28 cellular contexts compared by ENCODE assay signal in genomic region chr1:203491664-203492485, GRCh38. TPM values are rescaled to one million over a fixed set of nuclear protein-coding genes. Genes with fewer than 3 reads are reported as not detected.
DNase-seq lines count a peak whose midpoint lies in the region; ATAC-seq, FAIRE-seq and TF ChIP-seq lines count a peak whose summit lies in the region.
"Had no signal": no experiment of that assay in that cellular context is flagged by ENCODE, and none has a peak within 500 bp of the region (broad histone marks: within the 10 kb centered on the region; RNA-seq: fewer than 3 reads in every experiment).

No MANE protein-coding gene starts in this region.

- H4K8ac ChIP-seq in H1 (ENCODE audit: extremely low read depth, insufficient read depth, low read length), result no peak overlapping the region

- peak overlapping the region; percentile 55; the same call in 1 of the 2 replicates for H2BK20ac ChIP-seq in H1 (ENCODE audit: low read length)

- H3K9me3 ChIP-seq in H1 (ENCODE audit: insufficient read depth in 2 of 2, low read depth in 1 of 2, low read length in 1 of 2), result no peaks in the 10 kb centered on the region
- H3K9me3 ChIP-seq in PC-9 (ENCODE audit: insufficient read depth, low read depth), result no peaks in the 10 kb centered on the region

- H3K27ac ChIP-seq in H1 (ENCODE audit: low read depth, low read length) (no peak overlapping the region), PC-9 (no peak overlapping the region)
- H3K27ac ChIP-seq: epithelial cell of prostate had no signal

- H3K56ac ChIP-seq in H1 (replicated peaks; ENCODE audit: insufficient read length, low read depth, low read length), result no peak overlapping the region

- H2AFZ ChIP-seq in H1 (ENCODE audit: low read length) (no peak overlapping the region), PC-9 (no peak overlapping the region)

- no peak for TF ChIP-seq RAD21 in H1 (IDR thresholded peaks at IDR 0.05 in 1 of 2, conservative IDR thresholded peaks at IDR 0.05 in 1 of 2; ENCODE audit: low read depth in 2 of 2, low read length in 2 of 2)

- TF ChIP-seq CTCF in H1 (IDR thresholded peaks at IDR 0.05; ENCODE audit: control extremely low read depth in 1 of 3, insufficient read depth in 1 of 3, low read depth in 1 of 3, low read length in 3 of 3) (no peak), PC-9 (conservative IDR thresholded peaks at IDR 0.05) (no peak)

- ATAC-seq in HG03439 (IDR thresholded peaks at IDR 0.05; ENCODE audit: unreplicated experiment), result no peak
- ATAC-seq in activated CD4-positive, alpha-beta T cell treated with anti-CD3 and anti-CD28 coated beads for 36 hours, result no peak
- ATAC-seq: natural killer cell, T-helper 17 cell had no signal

- H3K4me1 ChIP-seq in H1 (replicated peaks in 1 of 4; ENCODE audit: control insufficient read depth in 3 of 4, insufficient read depth in 4 of 4, low read length in 3 of 4) (peaks cover 0 to 19% (median 8%) of the 10 kb centered on the region in 4 experiments; a peak in 6 of 7 replicates), PC-9 (replicated peaks; ENCODE audit: insufficient read depth) (no peaks in the 10 kb centered on the region)

- H3K79me2 ChIP-seq in H1 (ENCODE audit: control insufficient read depth in 1 of 2, insufficient read depth in 2 of 2, low read length in 2 of 2) (no peaks in the 10 kb centered on the region), PC-9 (ENCODE audit: low read depth) (no peaks in the 10 kb centered on the region)

- H4K20me1 ChIP-seq in H1 (replicated peaks in 1 of 2; ENCODE audit: control insufficient read depth in 1 of 2, insufficient read depth in 2 of 2, low read length in 2 of 2) (no peaks in the 10 kb centered on the region), PC-9 (ENCODE audit: insufficient read depth) (no peaks in the 10 kb centered on the region)

- H2BK15ac ChIP-seq in H1 (ENCODE audit: low read length), result no peak overlapping the region

- H3K4me3 Mint-ChIP-seq in activated CD4-positive, alpha-beta T cell treated with anti-CD3 and anti-CD28 coated beads for 36 hours, result no peak overlapping the region
- H3K4me3 Mint-ChIP-seq: memory B cell, natural killer cell, T-helper 17 cell had no signal

- H3F3A ChIP-seq in PC-9 (ENCODE audit: insufficient read depth, low read depth), result no peaks in the 10 kb centered on the region

- no peak for FAIRE-seq in H1 (lab: Jason Lieb, UNC)
- FAIRE-seq: bronchial epithelial cell, kidney had no signal

- H3K4me3 ChIP-seq in H1 (ENCODE audit: extremely low read depth in 1 of 4, insufficient read depth in 2 of 4, low read depth in 3 of 4, low read length in 4 of 4) (no peak overlapping the region), PC-9 (no peak overlapping the region)

- WGBS in H1 (ENCODE audit: extremely low coverage in 1 of 2, insufficient coverage in 1 of 2, insufficient read length in 1 of 2, insufficient replicate concordance in 2 of 2, low coverage in 1 of 2, low lambda C conversion rate in 2 of 2, missing lambda C conversion rate in 1 of 2), 2 experiments, result 76% methylated on average over 14 of the region's 15 CpGs; no CpG with 5 or more reads in 1 of the 2 experiments

- H3K4ac ChIP-seq in H1 (replicated peaks; ENCODE audit: insufficient read length, low read depth, low read length), result no peak overlapping the region

- POLR2A ChIA-PET in H1 (lab: Charles Lee; ENCODE audit: partially characterized antibody), result no interaction called here
- POLR2A ChIA-PET in activated CD4-positive, alpha-beta T cell treated with anti-CD3 and anti-CD28 coated beads for 36 hours (lab: Charles Lee), result interaction anchor here (1.1 kb wide), 1 partner anchor 202 kb away, joined by 3 read pairs; no protein-coding TSS in a partner anchor
- POLR2A ChIA-PET in PC-9 (lab: Charles Lee; ENCODE audit: unreplicated experiment), result no interaction called here

- H3K23me2 ChIP-seq in H1 (ENCODE audit: low read depth, low read length), result no peaks in the 10 kb centered on the region

- no peaks in the 10 kb centered on the region for H3K27me3 Mint-ChIP-seq in activated CD4-positive, alpha-beta T cell treated with anti-CD3 and anti-CD28 coated beads for 36 hours

- H3K4me2 ChIP-seq in H1 (ENCODE audit: insufficient read depth in 1 of 2, low read depth in 2 of 2, low read length in 2 of 2) (no peak overlapping the region; a peak in 1 of 4 replicates), PC-9 (no peak overlapping the region)

- no TSS peak for BruUV-seq in PC-9 (replicated peaks; lab: Mats Ljungman, UMichigan)

- DNase-seq in NCI-H1092 (lab: John Stamatoyannopoulos, UW) (peak; percentile 74), NCI-H526 (lab: John Stamatoyannopoulos, UW) (peak; percentile 26 to 76), H1 (ENCODE audit: low read depth in 1 of 2, low spot score in 2 of 2) (no peak), posterior cingulate gyrus (peak in 6 of 10 donors; percentile 33 to 92 (median 68)), PC-9 (no peak), NCI-H345 treated with DMSO at 0.1 percent for 48 hours (lab: John Stamatoyannopoulos, UW; ENCODE audit: unreplicated experiment) (no peak)
- DNase-seq in activated CD4-positive, alpha-beta T cell treated with anti-CD3 and anti-CD28 coated beads for 36 hours, result no peak
- DNase-seq: activated CD4-positive, alpha-beta T cell treated with anti-CD3 and anti-CD28 coated beads, Interleukin-2, amount 50 U/mL, for 48 hours; activated gamma-delta T cell treated with Interleukin-2 at 50 U/mL for 16 hours; CD4-positive, CD25-positive, alpha-beta regulatory T cell; dermis blood vessel endothelial cell; DMS53; foreskin fibroblast; KBM-7; kidney; natural killer cell; NCI-H2081 treated with DMSO at 0.1 percent for 48 hours; NK-92 treated with Interleukin-12 subunit alpha and Interleukin-12 subunit beta, amount 100 ng/mL, for 24 hours; stimulated activated CD4-positive, alpha-beta T cell treated with anti-CD3 and anti-CD28 coated beads, Interleukin-2, amount 100 ng/mL, for 24 hours; stimulated activated naive CD4-positive, alpha-beta T cell treated with Interleukin-2 at 50 U/mL for 16 hours; T-helper 17 cell had no signal

- H3K9ac ChIP-seq in H1 (replicated peaks in 1 of 4; ENCODE audit: extremely low read depth in 1 of 4, low read depth in 3 of 4, low read length in 3 of 4), result no peak overlapping the region

- H3K23ac ChIP-seq in H1 (ENCODE audit: insufficient read length), result no peak overlapping the region

- H3K27me3 ChIP-seq in H1 (replicated peaks in 1 of 4; ENCODE audit: control insufficient read depth in 3 of 4, extremely low read depth in 1 of 4, insufficient read depth in 3 of 4, low read length in 3 of 4), result no peaks in the 10 kb centered on the region; a peak in 1 of 7 replicates
- H3K27me3 ChIP-seq in PC-9 (ENCODE audit: insufficient read depth, low read depth), result no peaks in the 10 kb centered on the region

- peaks cover 7% of the 10 kb centered on the region for H3K4me1 Mint-ChIP-seq in activated CD4-positive, alpha-beta T cell treated with anti-CD3 and anti-CD28 coated beads for 36 hours

- H3K18ac ChIP-seq in H1 (ENCODE audit: extremely low read depth, low read length), result no peak overlapping the region

- H4K91ac ChIP-seq in H1 (replicated peaks; ENCODE audit: insufficient read length, low read length), result no peak overlapping the region

- H2AK5ac ChIP-seq in H1 (ENCODE audit: low read depth, low read length), result no peak overlapping the region

- no peak for TF ChIP-seq EP300 in H1 (IDR thresholded peaks at IDR 0.05; ENCODE audit: borderline replicate concordance in 1 of 2, low read depth in 2 of 2, low read length in 2 of 2)

- no peaks in the 10 kb centered on the region for H3K9me2 ChIP-seq in PC-9 (ENCODE audit: insufficient read depth)

- H2BK12ac ChIP-seq in H1 (ENCODE audit: low read depth, low read length), result no peak overlapping the region

- no peaks in the 10 kb centered on the region for H3K36me3 Mint-ChIP-seq in activated CD4-positive, alpha-beta T cell treated with anti-CD3 and anti-CD28 coated beads for 36 hours (ENCODE audit: low read depth)
- H3K36me3 Mint-ChIP-seq: CD4-positive, CD25-positive, alpha-beta regulatory T cell; memory B cell; natural killer cell had no signal

- no peaks in the 10 kb centered on the region for H3K9me3 Mint-ChIP-seq in activated CD4-positive, alpha-beta T cell treated with anti-CD3 and anti-CD28 coated beads for 36 hours (ENCODE audit: low read depth)
- H3K9me3 Mint-ChIP-seq: CD4-positive, CD25-positive, alpha-beta regulatory T cell; memory B cell; natural killer cell had no signal

- H3K36me3 ChIP-seq in H1 (ENCODE audit: control insufficient read depth in 2 of 4, insufficient read depth in 4 of 4, low read length in 3 of 4) (no peaks in the 10 kb centered on the region), PC-9 (ENCODE audit: low read depth) (no peaks in the 10 kb centered on the region)

- CTCF ChIA-PET in H1 (lab: Charles Lee; ENCODE audit: partially characterized antibody), result interaction anchor here (0.7 to 7.4 kb wide), 5 partner anchors 16 to 222 kb away, joined by 3 to 188 read pairs (median 4); partner anchors contain the start of gene PRELP
- CTCF ChIA-PET in activated CD4-positive, alpha-beta T cell treated with anti-CD3 and anti-CD28 coated beads for 36 hours (lab: Charles Lee), result interaction anchor here (2.7 kb wide), 1 partner anchor 224 kb away, joined by 13 read pairs; no protein-coding TSS in a partner anchor
- CTCF ChIA-PET in PC-9 (lab: Charles Lee), result no interaction called here

- no peak overlapping the region for H3K27ac Mint-ChIP-seq in activated CD4-positive, alpha-beta T cell treated with anti-CD3 and anti-CD28 coated beads for 36 hours
- H3K27ac Mint-ChIP-seq: CD4-positive, CD25-positive, alpha-beta regulatory T cell; memory B cell; natural killer cell; progenitor cell of endocrine pancreas; T-helper 17 cell had no signal

- H4K5ac ChIP-seq in H1 (ENCODE audit: insufficient read length, low read depth, low read length), result no peak overlapping the region

- no peaks in the 10 kb centered on the region for H3K79me1 ChIP-seq in H1 (ENCODE audit: low read depth, low read length)

- no peak overlapping the region for H3K14ac ChIP-seq in H1 (ENCODE audit: insufficient read length)

- TF ChIP-seq POLR2A in H1 (IDR thresholded peaks at IDR 0.05; ENCODE audit: control extremely low read depth in 1 of 2, low read depth in 2 of 2, low read length in 2 of 2), result no peak

- no peak overlapping the region for H2BK5ac ChIP-seq in H1 (ENCODE audit: low read depth, low read length)

- intact Hi-C loops in posterior cingulate gyrus (cut with DNase I) (no loop called here), PC-9 (cut with micrococcal nuclease; ENCODE audit: unreplicated experiment) (no loop called here)
- intact Hi-C loops in activated CD4-positive, alpha-beta T cell treated with anti-CD3 and anti-CD28 coated beads for 36 hours (cut with DNase I, micrococcal nuclease), result no loop called here

- H2BK120ac ChIP-seq in H1 (replicated peaks; ENCODE audit: low read depth, low read length), result no peak overlapping the region

RNA-seq across cellular contexts. Expression of gene OPTC, which starts 2.1 kb away (rescaled TPM):
- total RNA-seq in H1 (2021; fragmentation: NEBNext Ultra II Directional; extraction: Animal tissue kit (Norgen Biotek cat#: 25700)), result 0.78 and 1.1 TPM in 2 replicates
- 2.8 and 4.0 TPM in 2 replicates for polyA plus RNA-seq in H1 (2011; rRNA removed)
- 1.6 TPM for polyA plus RNA-seq in H1 (2011; cell fraction: cytosol; rRNA removed)
- 2.0 TPM for polyA plus RNA-seq in H1 (2011; cell fraction: nucleus; rRNA removed)
- 1.4 to 3.3 TPM (median 2.5 TPM) in 4 replicates for polyA plus RNA-seq in H1 (2012, experiment 1 of 2)
- 2.1 TPM for polyA plus RNA-seq in H1 (2012, experiment 2 of 2)
- 1.8 TPM for polyA plus RNA-seq in H1 (2013, experiment 1 of 2)
- 2.0 TPM for polyA plus RNA-seq in H1 (2013, experiment 2 of 2)
- 1.0 and 2.9 TPM in 2 replicates for polyA minus RNA-seq in H1 (2011; rRNA and poly(A)+ RNA removed)
- polyA minus RNA-seq in H1 (2011; cell fraction: cytosol; rRNA and poly(A)+ RNA removed), result not detected
- polyA minus RNA-seq in H1 (2011; cell fraction: nucleus; rRNA and poly(A)+ RNA removed), result 0.50 TPM
- total RNA-seq in activated CD4-positive, alpha-beta T cell treated with anti-CD3 and anti-CD28 coated beads for 36 hours, result not detected
- total RNA-seq in PC-9 (2021), result not detected in 2 replicates
- total RNA-seq: bronchial epithelial cell; CD4-positive, CD25-positive, alpha-beta regulatory T cell; dermis blood vessel endothelial cell; kidney; natural killer cell; progenitor cell of endocrine pancreas; SK-MEL-5; skeletal muscle tissue; T-helper 17 cell had no signal
- polyA plus RNA-seq: CD4-positive, CD25-positive, alpha-beta regulatory T cell had no signal

RNA-seq across cellular contexts. Expression of gene PRELP, which starts 16.3 kb away (rescaled TPM):
- 0.13 and 0.19 TPM in 2 replicates for total RNA-seq in H1 (2021; fragmentation: NEBNext Ultra II Directional; extraction: Animal tissue kit (Norgen Biotek cat#: 25700))
- 0.23 and 0.28 TPM in 2 replicates for polyA plus RNA-seq in H1 (2011; rRNA removed)
- 0.09 TPM for polyA plus RNA-seq in H1 (2011; cell fraction: cytosol; rRNA removed)
- 0.17 TPM for polyA plus RNA-seq in H1 (2011; cell fraction: nucleus; rRNA removed)
- polyA plus RNA-seq in H1 (2012, experiment 1 of 2), result 0.17 to 0.28 TPM (median 0.20 TPM) in 4 replicates
- polyA plus RNA-seq in H1 (2012, experiment 2 of 2), result 0.34 TPM
- polyA plus RNA-seq in H1 (2013, experiment 1 of 2), result 0.32 TPM
- polyA plus RNA-seq in H1 (2013, experiment 2 of 2), result 0.28 TPM
- polyA minus RNA-seq in H1 (2011; rRNA and poly(A)+ RNA removed), result 0.16 and 0.20 TPM in 2 replicates
- polyA minus RNA-seq in H1 (2011; cell fraction: cytosol; rRNA and poly(A)+ RNA removed), result not detected
- polyA minus RNA-seq in H1 (2011; cell fraction: nucleus; rRNA and poly(A)+ RNA removed), result 0.10 TPM
- not detected for total RNA-seq in activated CD4-positive, alpha-beta T cell treated with anti-CD3 and anti-CD28 coated beads for 36 hours
- not detected in 2 replicates for total RNA-seq in PC-9 (2021)
- total RNA-seq: bronchial epithelial cell; CD4-positive, CD25-positive, alpha-beta regulatory T cell; dermis blood vessel endothelial cell; natural killer cell; T-helper 17 cell had no signal
- polyA plus RNA-seq: CD4-positive, CD25-positive, alpha-beta regulatory T cell had no signal

Comparison
In these comparisons a context has a peak if more than half of its experiments do, and no peak if none do; other contexts are left out.
1. DNase-seq: peak in NCI-H1092 (single experiment), NCI-H526 (2 of 2) and posterior cingulate gyrus (6 of 10); none in H1 (0 of 2), activated CD4-positive, alpha-beta T cell treated with anti-CD3 and anti-CD28 coated beads for 36 hours (single experiment), PC-9 (0 of 2) and NCI-H345 treated with DMSO at 0.1 percent for 48 hours (single experiment).